Comparison of ENCODE assay signal across 22 cellular contexts in genomic region chr5:40738502-40738901, GRCh38. TPM values are rescaled to one million over a fixed set of nuclear protein-coding genes. Genes with fewer than 3 reads are reported as not detected.
A peak's percentile ranks its signal among the peaks of the same experiment; 100 is the strongest.
DNase-seq lines count a peak whose midpoint lies in the region; ATAC-seq, FAIRE-seq and TF ChIP-seq lines count a peak whose summit lies in the region.
"Had no signal": no experiment of that assay in that cellular context is flagged by ENCODE, and none has a peak within 500 bp of the region (broad histone marks: within the 10 kb centered on the region; RNA-seq: fewer than 3 reads in every experiment).

No MANE protein-coding gene starts in this region.

- H4K20me1 ChIP-seq in GM23248 (ENCODE audit: insufficient read depth), result no peaks in the 10 kb centered on the region

- CTCF ChIA-PET in HEK293T (lab: Yijun Ruan, JAX), result no interaction called here

- intact Hi-C loops in kidney (cut with DNase I), result no loop called here
- intact Hi-C loops in sigmoid colon (cut with DNase I), result loop anchor here (5.0 kb wide), 3 partner anchors 51 to 1161 kb away; no protein-coding TSS in a partner anchor
- intact Hi-C loops in upper lobe of right lung (cut with DNase I), result no loop called here

- FAIRE-seq in bronchial epithelial cell (lab: Jason Lieb, UNC) (no peak), kidney (lab: Jason Lieb, UNC) (peak; percentile 91)
- FAIRE-seq: A549, GM12892 had no signal

- H2AFZ ChIP-seq in GM23248, result no peak overlapping the region

- H3K36me3 ChIP-seq in GM23248 (ENCODE audit: low read depth) (0 out of 2 replicates have a peak, but pooled peaks cover 7% of the 10 kb centered on the region), bronchial epithelial cell (ENCODE audit: control insufficient read depth, insufficient read depth, low read length) (peaks cover 1% of the 10 kb centered on the region), kidney (ENCODE audit: control insufficient read depth in 1 of 2, insufficient read depth in 2 of 2, low read length in 2 of 2) (peaks cover 4 to 13% of the 10 kb centered on the region in 2 donors), sigmoid colon (peaks cover 0 to 28% (median 5%) of the 10 kb centered on the region in 4 donors), upper lobe of right lung (peaks cover 13% of the 10 kb centered on the region)

- H3K4me3 ChIP-seq in GM23248 (no peak overlapping the region), bronchial epithelial cell (ENCODE audit: low read depth, low read length) (no peak overlapping the region), kidney (ENCODE audit: low read length in 2 of 2) (no peak overlapping the region), sigmoid colon (no peak overlapping the region), upper lobe of right lung (no peak overlapping the region)
- H3K4me3 ChIP-seq: A549 had no signal

- peaks cover 23% of the 10 kb centered on the region for H3K4me1 ChIP-seq in GM23248 (ENCODE audit: insufficient read depth)
- H3K4me1 ChIP-seq in kidney (ENCODE audit: control insufficient read depth in 1 of 2, insufficient read depth in 1 of 2, low read depth in 1 of 2, low read length in 2 of 2), result peaks cover 12 to 28% of the 10 kb centered on the region in 2 donors
- peaks cover 0 to 33% (median 20%) of the 10 kb centered on the region in 4 donors for H3K4me1 ChIP-seq in sigmoid colon
- peaks cover 26% of the 10 kb centered on the region for H3K4me1 ChIP-seq in upper lobe of right lung

- ATAC-seq in upper lobe of right lung (no peak), GM18858 (IDR thresholded peaks at IDR 0.05; ENCODE audit: unreplicated experiment) (no peak)
- ATAC-seq: A549, SK-N-SH treated with all-trans-retinoic acid at 6 μM for 48 hours had no signal

- no peaks in the 10 kb centered on the region for H3K9me3 ChIP-seq in GM23248 (ENCODE audit: low read depth)
- no peaks in the 10 kb centered on the region for H3K9me3 ChIP-seq in kidney (ENCODE audit: control insufficient read depth in 1 of 2, low read length in 2 of 2)
- no peaks in the 10 kb centered on the region for H3K9me3 ChIP-seq in sigmoid colon
- no peaks in the 10 kb centered on the region for H3K9me3 ChIP-seq in upper lobe of right lung

- H3K9ac ChIP-seq in GM23248 (no peak overlapping the region), kidney (ENCODE audit: low read length in 2 of 2) (no peak overlapping the region)

- no peak for TF ChIP-seq EP300 in sigmoid colon (IDR thresholded peaks at IDR 0.05)

- no peak overlapping the region for H3K4me2 ChIP-seq in GM23248 (ENCODE audit: unreplicated experiment)
- H3K4me2 ChIP-seq: A549 had no signal

- in situ Hi-C loops in GM23248 (cut with MboI), result loop anchor here (25.0 kb wide), 1 partner anchor 1151 kb away; no protein-coding TSS in a partner anchor

- peaks cover 34% of the 10 kb centered on the region for H3F3A ChIP-seq in GM23248 (ENCODE audit: insufficient read depth)

- no peak overlapping the region for H3K27ac ChIP-seq in GM23248
- no peak overlapping the region for H3K27ac ChIP-seq in kidney (ENCODE audit: low read depth in 2 of 2, low read length in 2 of 2)
- no peak overlapping the region for H3K27ac ChIP-seq in sigmoid colon
- no peak overlapping the region for H3K27ac ChIP-seq in upper lobe of right lung
- H3K27ac ChIP-seq: A549 had no signal

- DNase-seq in GM23248, result peak; percentile 56
- DNase-seq in RKO (ENCODE audit: low spot score), result peak; percentile 31
- peak; percentile 8 for DNase-seq in bronchial epithelial cell (ENCODE audit: low read depth)
- DNase-seq in kidney, result no peak
- DNase-seq in HEK293T (ENCODE audit: extremely low spot score), result no peak
- no peak for DNase-seq in sigmoid colon
- no peak for DNase-seq in upper lobe of right lung
- DNase-seq: Calu3; CD4-positive, alpha-beta memory T cell; DMS53; EL; H7; Kasumi-1; NCI-H1092 treated with DMSO at 0.1 percent for 48 hours; NCI-H748 treated with DMSO at 0.1 percent for 48 hours; NK-92 treated with Interleukin-12 subunit alpha and Interleukin-12 subunit beta, amount 100 ng/mL, for 24 hours; RPMI8226; SHP77 treated with DMSO at 0.1 percent for 48 hours had no signal

- TF ChIP-seq POLR2A in sigmoid colon (IDR thresholded peaks at IDR 0.05), result no peak

- no peaks in the 10 kb centered on the region for H3K9me2 ChIP-seq in GM23248 (ENCODE audit: insufficient read depth)

- no peak for TF ChIP-seq CTCF in bronchial epithelial cell (IDR thresholded peaks at IDR 0.05; ENCODE audit: insufficient read depth, low read length, severe bottlenecking)
- no peak for TF ChIP-seq CTCF in kidney (IDR thresholded peaks at IDR 0.05; ENCODE audit: borderline replicate concordance, extremely low read depth, insufficient read depth)
- no peak for TF ChIP-seq CTCF in sigmoid colon (IDR thresholded peaks at IDR 0.05)
- TF ChIP-seq CTCF in upper lobe of right lung (IDR thresholded peaks at IDR 0.05), result no peak

- POLR2A ChIA-PET in HEK293T (lab: Yijun Ruan, JAX), result no interaction called here

- peaks cover 10% of the 10 kb centered on the region; the same call in 1 of the 2 replicates for H3K79me2 ChIP-seq in GM23248 (ENCODE audit: insufficient read depth)

- H3K27me3 ChIP-seq in GM23248 (replicated peaks; ENCODE audit: insufficient read depth) (no peaks in the 10 kb centered on the region), bronchial epithelial cell (ENCODE audit: control insufficient read depth, insufficient read depth, low read length) (no peaks in the 10 kb centered on the region), sigmoid colon (no peaks in the 10 kb centered on the region), upper lobe of right lung (no peaks in the 10 kb centered on the region)

TF ChIP-seq in HEK293T, 16 proteins besides CTCF, POLR2A, EP300 and RAD21:
- TF ChIP-seq L3MBTL2 (conservative IDR thresholded peaks at IDR 0.05) (no peak), ARNT (IDR thresholded peaks at IDR 0.05) (no peak), HDGF (IDR thresholded peaks at IDR 0.05; ENCODE audit: borderline replicate concordance) (no peak), LEF1 (IDR thresholded peaks at IDR 0.05; ENCODE audit: borderline replicate concordance) (no peak), ZNF384 (IDR thresholded peaks at IDR 0.05) (no peak), BHLHE40 (IDR thresholded peaks at IDR 0.05; ENCODE audit: borderline replicate concordance) (no peak), NFRKB (IDR thresholded peaks at IDR 0.05) (no peak), SP1 (IDR thresholded peaks at IDR 0.05) (no peak), TARDBP (IDR thresholded peaks at IDR 0.05) (no peak)

RNA-seq across cellular contexts. Expression of gene TTC33, which starts 17.3 kb away (rescaled TPM):
- 6.8 and 8.0 TPM in 2 replicates for total RNA-seq in GM23248 (2014; rRNA removed; shearing (Covaris generic))
- polyA plus RNA-seq in GM23248 (2016; fragmentation: Nextera tagmentation; extraction: Ambion mirVana) (9.0 and 9.3 TPM in 2 replicates), kidney (ENCODE audit: insufficient read depth, low read depth, low replicate concordance) (7.1 TPM), sigmoid colon (10 to 100 TPM in 2 of 3 donors, 1 to 10 TPM in 1; 6.6 to 11.6 (median 10.2) TPM)
- total RNA-seq in bronchial epithelial cell (9.7 and 10.1 TPM in 2 replicates), kidney (20.1 TPM), sigmoid colon (10 to 100 TPM; 18.0 to 33.2 (median 26.0) TPM), upper lobe of right lung (16.6 TPM)

RNA-seq across cellular contexts. Expression of gene PTGER4, which starts 58.8 kb away (rescaled TPM):
- total RNA-seq in GM23248 (2014; rRNA removed; shearing (Covaris generic)), result 0.13 TPM in 1 of 2 replicates, not detected in the other
- polyA plus RNA-seq in GM23248 (2016; fragmentation: Nextera tagmentation; extraction: Ambion mirVana) (0.41 and 0.46 TPM in 2 replicates), kidney (ENCODE audit: insufficient read depth, low read depth, low replicate concordance) (8.5 TPM), sigmoid colon (10 to 100 TPM in 2 of 3 donors, 1 to 10 TPM in 1; 9.0 to 20.1 (median 12.0) TPM)
- total RNA-seq in bronchial epithelial cell (6.1 and 8.7 TPM in 2 replicates), kidney (17.2 TPM), sigmoid colon (10 to 100 TPM; 44.3 to 77.7 (median 72.8) TPM), upper lobe of right lung (31.2 TPM)

RNA-seq across cellular contexts. Expression of gene PRKAA1, which starts 59.7 kb away (rescaled TPM):
- total RNA-seq in GM23248 (2014; rRNA removed; shearing (Covaris generic)), result 74.2 and 77.4 TPM in 2 replicates
- polyA plus RNA-seq in GM23248 (2016; fragmentation: Nextera tagmentation; extraction: Ambion mirVana), result 33.8 and 35.5 TPM in 2 replicates
- 57.1 and 66.4 TPM in 2 replicates for total RNA-seq in bronchial epithelial cell
- total RNA-seq in kidney, result 104 TPM
- polyA plus RNA-seq in kidney (ENCODE audit: insufficient read depth, low read depth, low replicate concordance), result 17.4 TPM
- 10 to 100 TPM; 63.4 to 98.4 (median 86.7) TPM for total RNA-seq in sigmoid colon
- 10 to 100 TPM; 27.0 to 34.4 (median 29.3) TPM for polyA plus RNA-seq in sigmoid colon
- total RNA-seq in upper lobe of right lung, result 83.0 TPM

Comparison
In these comparisons a context has a peak if more than half of its experiments do, and no peak if none do; other contexts are left out.
1. DNase-seq: peak in GM23248 (single experiment), RKO (single experiment) and bronchial epithelial cell (single experiment); none in kidney (single experiment), HEK293T (single experiment), sigmoid colon (single experiment) and upper lobe of right lung (single experiment).